ENCODE assay signal across 8 cellular contexts in the genomic region with DNA sequence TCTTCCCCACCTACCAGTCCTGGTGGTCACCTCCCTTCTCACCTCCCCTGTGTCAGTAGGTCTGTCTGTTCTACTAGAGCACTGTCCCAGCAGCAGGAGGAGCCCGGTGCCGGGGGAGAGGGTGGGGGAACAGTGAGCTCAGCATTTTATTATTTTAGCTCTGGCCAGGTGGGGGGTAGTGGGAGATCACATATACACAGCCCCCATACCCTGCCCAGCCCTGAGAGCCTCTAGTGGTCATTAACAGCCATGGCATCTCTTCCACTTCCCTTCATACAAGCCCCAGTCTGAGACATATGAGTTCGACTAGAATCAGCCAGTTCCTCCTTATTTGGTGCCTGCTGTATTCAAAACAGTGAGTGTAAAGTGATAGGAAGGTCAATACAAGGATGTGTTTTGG. TPM values are rescaled to one million over a fixed set of nuclear protein-coding genes. Genes with fewer than 3 reads are reported as not detected.
DNase-seq lines count a peak whose midpoint lies in the region; ATAC-seq and TF ChIP-seq lines count a peak whose summit lies in the region.

Gene TMOD4 (minus strand): TSS at position 72 of the 400 bp plus-strand sequence. CDS start 1,106 bp downstream, outside the sequence.

- no peak for TF ChIP-seq POLR2A in gastroesophageal sphincter (IDR thresholded peaks at IDR 0.05)

- H3K27me3 ChIP-seq in gastroesophageal sphincter = no peaks in the 10 kb centered on the region

- no peaks in the 10 kb centered on the region for H3K4me1 Mint-ChIP-seq in activated CD4-positive, alpha-beta memory T cell treated with anti-CD3 and anti-CD28 coated beads for 36 hours (ENCODE audit: low read depth)
- no peaks in the 10 kb centered on the region for H3K4me1 Mint-ChIP-seq in activated CD4-positive, alpha-beta memory T cell treated with anti-CD3 and anti-CD28 coated beads, Interleukin-2, amount 10 ng/mL, durations not matched to agents 7 days and 5 days

- H3K36me3 ChIP-seq in gastroesophageal sphincter = peaks cover 0 to 86% of the 10 kb centered on the region in 2 donors

- no peak within 1 kb of the TSS for H3K4me3 Mint-ChIP-seq in activated CD4-positive, alpha-beta memory T cell treated with anti-CD3 and anti-CD28 coated beads for 36 hours
- no peak within 1 kb of the TSS for H3K4me3 Mint-ChIP-seq in activated CD4-positive, alpha-beta memory T cell treated with anti-CD3 and anti-CD28 coated beads, Interleukin-2, amount 10 ng/mL, durations not matched to agents 7 days and 5 days

- no peaks in the 10 kb centered on the region for H3K27me3 Mint-ChIP-seq in activated CD4-positive, alpha-beta memory T cell treated with anti-CD3 and anti-CD28 coated beads for 36 hours
- no peaks in the 10 kb centered on the region for H3K27me3 Mint-ChIP-seq in activated CD4-positive, alpha-beta memory T cell treated with anti-CD3 and anti-CD28 coated beads, Interleukin-2, amount 10 ng/mL, durations not matched to agents 7 days and 5 days

- no peak for TF ChIP-seq EP300 in gastroesophageal sphincter (IDR thresholded peaks at IDR 0.05)

- 10 to 33% methylated on average over 1 to 3 of the region's 3 CpGs for WGBS in gastroesophageal sphincter (ENCODE audit: low coverage in 1 of 2), 2 donors

- no peak for DNase-seq in activated CD4-positive, alpha-beta memory T cell treated with anti-CD3 and anti-CD28 coated beads for 36 hours
- no peak for DNase-seq in activated CD4-positive, alpha-beta memory T cell treated with anti-CD3 and anti-CD28 coated beads, Interleukin-2, amount 10 ng/mL, durations not matched to agents 7 days and 5 days
- peak; percentile 56 for DNase-seq in SKM-1 treated with dmso at 0.1 percent for 144 hours (lab: John Stamatoyannopoulos, UW; ENCODE audit: unreplicated experiment)
- no peak for DNase-seq in NCI-H1048 (lab: John Stamatoyannopoulos, UW)

- peak within 1 kb of the TSS; percentile 55 for H3K27ac Mint-ChIP-seq in activated CD4-positive, alpha-beta memory T cell treated with anti-CD3 and anti-CD28 coated beads for 36 hours
- no peak within 1 kb of the TSS for H3K27ac Mint-ChIP-seq in activated CD4-positive, alpha-beta memory T cell treated with anti-CD3 and anti-CD28 coated beads, Interleukin-2, amount 10 ng/mL, durations not matched to agents 7 days and 5 days

- H3K9me3 ChIP-seq in gastroesophageal sphincter = no peaks in the 10 kb centered on the region

- peaks cover 0 to 30% (median 10%) of the 10 kb centered on the region in 3 donors for H3K4me1 ChIP-seq in gastroesophageal sphincter

- peak; percentile 63 for ATAC-seq in gastroesophageal sphincter
- no peak for ATAC-seq in GM19452 (IDR thresholded peaks at IDR 0.05; ENCODE audit: unreplicated experiment)
- ATAC-seq in GM18858 (IDR thresholded peaks at IDR 0.05; ENCODE audit: unreplicated experiment) = no peak

- TF ChIP-seq CTCF in gastroesophageal sphincter (IDR thresholded peaks at IDR 0.05) = peak in 3 of 4 experiments; percentile 51 to 53 (median 52)

- POLR2A ChIA-PET in activated CD4-positive, alpha-beta memory T cell treated with anti-CD3 and anti-CD28 coated beads for 36 hours (lab: Charles Lee) = no interaction called here
- POLR2A ChIA-PET in activated CD4-positive, alpha-beta memory T cell treated with anti-CD3 and anti-CD28 coated beads, Interleukin-2, amount 10 ng/mL, durations not matched to agents 7 days and 5 days (lab: Charles Lee) = interaction anchor here (1.0 kb wide), 2 partner anchors 10 to 19 kb away, joined by 3 to 4 read pairs; partner anchors contain the start of genes SCNM1 and TNFAIP8L2

- intact Hi-C loops in activated CD4-positive, alpha-beta memory T cell treated with anti-CD3 and anti-CD28 coated beads for 36 hours (cut with micrococcal nuclease) = no loop called here

- H3K36me3 Mint-ChIP-seq in activated CD4-positive, alpha-beta memory T cell treated with anti-CD3 and anti-CD28 coated beads for 36 hours = peaks cover 32% of the 10 kb centered on the region
- peaks cover 61% of the 10 kb centered on the region for H3K36me3 Mint-ChIP-seq in activated CD4-positive, alpha-beta memory T cell treated with anti-CD3 and anti-CD28 coated beads, Interleukin-2, amount 10 ng/mL, durations not matched to agents 7 days and 5 days (ENCODE audit: low read depth)

- H3K27ac ChIP-seq in gastroesophageal sphincter (peak within 1 kb of the TSS; percentile 49 to 79 (median 66)), temporal lobe (ENCODE audit: low read depth, low read length) (peak within 1 kb of the TSS; percentile 91)

- CTCF ChIA-PET in activated CD4-positive, alpha-beta memory T cell treated with anti-CD3 and anti-CD28 coated beads for 36 hours (lab: Charles Lee) = interaction anchor here (1.0 to 1.1 kb wide), 2 partner anchors 14 to 19 kb away, joined by 3 to 5 read pairs; partner anchors contain the start of genes TNFAIP8L2 and VPS72
- CTCF ChIA-PET in activated CD4-positive, alpha-beta memory T cell treated with anti-CD3 and anti-CD28 coated beads, Interleukin-2, amount 10 ng/mL, durations not matched to agents 7 days and 5 days (lab: Charles Lee) = interaction anchor here (0.6 to 1.6 kb wide), 3 partner anchors 14 to 177 kb away, joined by 3 to 6 read pairs (median 5); partner anchors contain the start of gene VPS72

- H3K4me3 ChIP-seq in gastroesophageal sphincter = no peak within 1 kb of the TSS

- H3K9me3 Mint-ChIP-seq in activated CD4-positive, alpha-beta memory T cell treated with anti-CD3 and anti-CD28 coated beads for 36 hours = no peaks in the 10 kb centered on the region
- no peaks in the 10 kb centered on the region for H3K9me3 Mint-ChIP-seq in activated CD4-positive, alpha-beta memory T cell treated with anti-CD3 and anti-CD28 coated beads, Interleukin-2, amount 10 ng/mL, durations not matched to agents 7 days and 5 days

RNA-seq across cellular contexts. Expression of gene TMOD4, which starts in this region (rescaled TPM):
- 1 to 10 TPM; 1.7 to 2.7 TPM for total RNA-seq in activated CD4-positive, alpha-beta memory T cell treated with anti-CD3 and anti-CD28 coated beads for 36 hours
- 1 to 10 TPM; 1.5 to 1.9 TPM for total RNA-seq in activated CD4-positive, alpha-beta memory T cell treated with anti-CD3 and anti-CD28 coated beads, Interleukin-2, amount 10 ng/mL, durations not matched to agents 7 days and 5 days
- total RNA-seq in gastroesophageal sphincter = 1 to 10 TPM in 1 of 4 donors, not detected in 3; 2.2 TPM
- total RNA-seq in temporal lobe = not detected
